ENCODE assay signal across 19 cellular contexts in genomic region chr17:9668532-9668931, GRCh38. TPM values are rescaled to one million over a fixed set of nuclear protein-coding genes. Genes with fewer than 3 reads are reported as not detected.
DNase-seq lines count a peak whose midpoint lies in the region; ATAC-seq, FAIRE-seq and TF ChIP-seq lines count a peak whose summit lies in the region.
"Had no signal": no experiment of that assay in that cellular context is flagged by ENCODE, and none has a peak within 500 bp of the region (broad histone marks: within the 10 kb centered on the region; RNA-seq: fewer than 3 reads in every experiment).

No MANE protein-coding gene starts in this region.

- H3K27me3 ChIP-seq in small intestine (ENCODE audit: control insufficient read depth in 2 of 2, insufficient read depth in 2 of 2, low read length in 2 of 2) = no peaks in the 10 kb centered on the region
- H3K27me3 ChIP-seq: hepatocyte, left lung, uterus had no signal

- POLR2A ChIA-PET in HEK293 (lab: Yijun Ruan, JAX) = interaction anchor here (0.6 to 1.1 kb wide), 4 partner anchors 19 to 280 kb away, joined by 3 to 4 read pairs (median 4); no protein-coding TSS in a partner anchor

- CTCF ChIA-PET in HEK293 (lab: Yijun Ruan, JAX) = interaction anchor here (0.6 to 1.2 kb wide), 4 partner anchors 9 to 91 kb away, joined by 3 to 4 read pairs (median 4); no protein-coding TSS in a partner anchor

- H3K9me3 Mint-ChIP-seq in activated T-helper 17 cell treated with anti-CD3 and anti-CD28 coated beads, Interleukin-2, amount 50 U/mL, for 72 hours = no peaks in the 10 kb centered on the region
- H3K9me3 Mint-ChIP-seq in chondrocyte (ENCODE audit: low read depth) = peaks cover 12% of the 10 kb centered on the region

- ATAC-seq in activated T-helper 17 cell treated with anti-CD3 and anti-CD28 coated beads, Interleukin-2, amount 50 U/mL, for 72 hours (replicated peaks) = peak; percentile 59
- no peak for ATAC-seq in HG03442 (IDR thresholded peaks at IDR 0.05; ENCODE audit: unreplicated experiment)

- H3K36me3 ChIP-seq in HEK293 (ENCODE audit: control insufficient read depth in 2 of 2, insufficient read depth in 1 of 2, low read length in 2 of 2) (peaks cover 0 to 5% of the 10 kb centered on the region in 2 experiments; a peak in 1 of 3 replicates), small intestine (ENCODE audit: control insufficient read depth in 2 of 2, insufficient read depth in 2 of 2, low read length in 2 of 2) (peaks cover 0 to 5% of the 10 kb centered on the region in 2 donors)
- H3K36me3 ChIP-seq: left lung, uterus had no signal

- no peaks in the 10 kb centered on the region for H3K36me3 Mint-ChIP-seq in activated T-helper 17 cell treated with anti-CD3 and anti-CD28 coated beads, Interleukin-2, amount 50 U/mL, for 72 hours (ENCODE audit: low read depth)
- peaks cover 17% of the 10 kb centered on the region for H3K36me3 Mint-ChIP-seq in chondrocyte (ENCODE audit: low read depth)

- H3K27ac ChIP-seq in HEK293 (ENCODE audit: extremely low read depth, low read depth, low read length) (no peak overlapping the region), small intestine (ENCODE audit: low read depth in 1 of 2, low read length in 1 of 2) (no peak overlapping the region)
- H3K27ac ChIP-seq: hepatocyte, left lung, uterus had no signal

- FAIRE-seq in small intestine (lab: Jason Lieb, UNC) = no peak
- FAIRE-seq: D721Med had no signal

- peaks cover 14% of the 10 kb centered on the region for H3K27me3 Mint-ChIP-seq in activated T-helper 17 cell treated with anti-CD3 and anti-CD28 coated beads, Interleukin-2, amount 50 U/mL, for 72 hours
- no peaks in the 10 kb centered on the region for H3K27me3 Mint-ChIP-seq in chondrocyte (ENCODE audit: low read depth)

- DNase-seq in AG08395 (ENCODE audit: low spot score) (peak; percentile 23), islet precursor cell (peak; percentile 82), small intestine (no peak), chondrocyte (ENCODE audit: low spot score) (no peak)
- no peak for DNase-seq in effector CD4-positive, alpha-beta T cell
- DNase-seq: activated CD4-positive, alpha-beta T cell treated with anti-CD3 and anti-CD28 coated beads, Interleukin-2, amount 50 U/mL, for 48 hours; anterior cingulate cortex; dermis blood vessel endothelial cell; NCI-H187; NCI-H510A treated with DMSO at 0.1 percent for 48 hours; stimulated activated naive CD4-positive, alpha-beta T cell; uterus had no signal

- H3K27ac Mint-ChIP-seq in activated T-helper 17 cell treated with anti-CD3 and anti-CD28 coated beads, Interleukin-2, amount 50 U/mL, for 72 hours = no peak overlapping the region
- no peak overlapping the region for H3K27ac Mint-ChIP-seq in chondrocyte (ENCODE audit: unreplicated experiment)

- H3K9me3 ChIP-seq in HEK293 (ENCODE audit: control insufficient read depth, insufficient read depth, low read depth, low read length) (no peaks in the 10 kb centered on the region), small intestine (ENCODE audit: control insufficient read depth, low read depth) (no peaks in the 10 kb centered on the region)
- H3K9me3 ChIP-seq: left lung, uterus had no signal

- H3K4me3 ChIP-seq in HEK293 (ENCODE audit: low read depth, low read length) (no peak overlapping the region), small intestine (ENCODE audit: low read depth in 1 of 2, low read length in 2 of 2) (no peak overlapping the region)
- H3K4me3 ChIP-seq: hepatocyte, left lung, smooth muscle cell, uterus had no signal

- TF ChIP-seq CTCF in HEK293 (tag by site-specific recombination; IDR thresholded peaks at IDR 0.05) = no peak
- no peak for TF ChIP-seq CTCF in chondrocyte (IDR thresholded peaks at IDR 0.05)

- H3K4me1 ChIP-seq in HEK293 (ENCODE audit: control insufficient read depth, insufficient read depth, low read length) (peaks cover 3% of the 10 kb centered on the region; the same call in 1 of the 2 replicates), small intestine (ENCODE audit: control insufficient read depth in 2 of 2, insufficient read depth in 1 of 2, low read depth in 1 of 2, low read length in 1 of 2) (no peaks in the 10 kb centered on the region)
- H3K4me1 ChIP-seq: left lung, uterus had no signal

- WGBS in small intestine, 3 donors = 65 to 86% (median 75%) methylated on average over 7 of the region's 7 CpGs

- peaks cover 14% of the 10 kb centered on the region for H3K4me1 Mint-ChIP-seq in activated T-helper 17 cell treated with anti-CD3 and anti-CD28 coated beads, Interleukin-2, amount 50 U/mL, for 72 hours
- H3K4me1 Mint-ChIP-seq in chondrocyte (ENCODE audit: low read depth) = no peaks in the 10 kb centered on the region

- H3K4me3 Mint-ChIP-seq in activated T-helper 17 cell treated with anti-CD3 and anti-CD28 coated beads, Interleukin-2, amount 50 U/mL, for 72 hours = no peak overlapping the region
- H3K4me3 Mint-ChIP-seq in chondrocyte (ENCODE audit: unreplicated experiment) = no peak overlapping the region

TF ChIP-seq in HEK293, 187 proteins besides CTCF, POLR2A, EP300 and RAD21:
- TF ChIP-seq TCF7L2 (IDR thresholded peaks at IDR 0.05; ENCODE audit: borderline replicate concordance, low read depth, low read length) = 0 out of 2 replicates have a peak, but pooled peaks have one; percentile 8
- peak; percentile 27; the same call in 1 of the 2 replicates for TF ChIP-seq GLIS1 (tag by site-specific recombination; IDR thresholded peaks at IDR 0.05)
- no peak for TF ChIP-seq SCRT2 (tag by site-specific recombination; IDR thresholded peaks at IDR 0.05)
- TF ChIP-seq ZNF521 (tag by site-specific recombination; IDR thresholded peaks at IDR 0.05) = no peak

RNA-seq across cellular contexts. Expression of gene USP43, which starts 23.2 kb away (rescaled TPM):
- total RNA-seq in activated T-helper 17 cell treated with anti-CD3 and anti-CD28 coated beads, Interleukin-2, amount 50 U/mL, for 72 hours = 1 to 10 TPM in 1 of 2 donors, under 1 TPM in 1; 0.87 to 1.2 TPM
- 10 to 100 TPM in 2 of 3 donors, 1 to 10 TPM in 1; 5.8 to 16.1 (median 10.8) TPM for polyA plus RNA-seq in small intestine
- 2.6 to 4.3 TPM (median 2.7 TPM) in 3 replicates for total RNA-seq in chondrocyte

Comparison
In these comparisons a context has a peak if more than half of its experiments do, and no peak if none do; other contexts are left out.
1. DNase-seq: peak in AG08395 (single experiment) and islet precursor cell (single experiment); none in effector CD4-positive, alpha-beta T cell (single experiment), small intestine (single experiment) and chondrocyte (single experiment).